In the genomic region with DNA sequence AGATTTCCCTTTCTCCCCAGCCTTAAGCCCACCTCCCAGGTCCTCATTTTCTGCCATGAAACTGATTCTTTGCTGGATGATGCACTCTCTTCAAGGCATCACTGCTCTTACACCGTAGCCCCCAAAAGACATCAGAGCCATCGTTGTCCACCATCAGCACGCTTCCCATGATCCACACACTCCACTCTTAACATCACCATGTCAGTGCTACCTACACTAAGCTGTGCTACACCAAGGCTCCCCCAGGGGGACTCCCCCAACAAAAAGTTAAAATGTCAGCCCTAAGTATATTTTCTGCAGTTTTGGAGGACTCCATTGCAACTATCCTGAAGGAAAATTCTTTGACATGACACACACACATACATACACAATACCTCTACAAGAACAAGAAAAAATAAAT, we compare ENCODE assay signal across 16 cellular contexts.
"Had no signal": no experiment of that assay in that cellular context is flagged by ENCODE, and none has a peak within 500 bp of the region (broad histone marks: within the 10 kb centered on the region; RNA-seq: fewer than 3 reads in every experiment).

No MANE protein-coding gene starts in this region.

- DNase-seq: activated CD4-positive, alpha-beta T cell treated with anti-CD3 and anti-CD28 coated beads for 1 hour; activated CD8-positive, alpha-beta memory T cell treated with anti-CD3 and anti-CD28 coated beads for 24 hours; activated effector memory CD4-positive, alpha-beta T cell treated with Interleukin-2 at 50 U/mL for 16 hours; activated T-cell treated with anti-CD3 and anti-CD28 coated beads for 4 hours; amygdala; effector memory CD4-positive, alpha-beta T cell; hypothalamus; kidney glomerular epithelial cell; mesendoderm; occipital lobe; stimulated activated CD4-positive, alpha-beta T cell treated with anti-CD3 and anti-CD28 coated beads, Interleukin-12 subunit alpha, Interleukin-12 subunit beta, amount 100 ng/mL, for 4 hours; stimulated activated CD4-positive, alpha-beta T cell treated with anti-CD3 and anti-CD28 coated beads, Interleukin-2, amount 100 ng/mL, for 48 hours; uterus had no signal

- H3K4me3 ChIP-seq: uterus had no signal

- H3K27me3 ChIP-seq: uterus had no signal

- H3K36me3 ChIP-seq: uterus had no signal

- H3K4me3 Mint-ChIP-seq: activated naive CD4-positive, alpha-beta T cell treated with anti-CD3 and anti-CD28 coated beads, Interleukin-2, amount 50 U/mL, for 24 hours; brain; nephron had no signal

- H3K4me1 ChIP-seq: uterus had no signal

- H3K27me3 Mint-ChIP-seq: activated naive CD4-positive, alpha-beta T cell treated with anti-CD3 and anti-CD28 coated beads, Interleukin-2, amount 50 U/mL, for 24 hours had no signal

- H3K36me3 Mint-ChIP-seq: activated naive CD4-positive, alpha-beta T cell treated with anti-CD3 and anti-CD28 coated beads, Interleukin-2, amount 50 U/mL, for 24 hours; brain had no signal

- H3K9me3 Mint-ChIP-seq: activated naive CD4-positive, alpha-beta T cell treated with anti-CD3 and anti-CD28 coated beads, Interleukin-2, amount 50 U/mL, for 24 hours; brain; nephron had no signal

- H3K27ac ChIP-seq: uterus had no signal

- H3K9me3 ChIP-seq: uterus had no signal

- H3K27ac Mint-ChIP-seq: activated naive CD4-positive, alpha-beta T cell treated with anti-CD3 and anti-CD28 coated beads, Interleukin-2, amount 50 U/mL, for 24 hours; brain; nephron had no signal
